Comparison of ENCODE assay signal across 28 cellular contexts in the genomic region with DNA sequence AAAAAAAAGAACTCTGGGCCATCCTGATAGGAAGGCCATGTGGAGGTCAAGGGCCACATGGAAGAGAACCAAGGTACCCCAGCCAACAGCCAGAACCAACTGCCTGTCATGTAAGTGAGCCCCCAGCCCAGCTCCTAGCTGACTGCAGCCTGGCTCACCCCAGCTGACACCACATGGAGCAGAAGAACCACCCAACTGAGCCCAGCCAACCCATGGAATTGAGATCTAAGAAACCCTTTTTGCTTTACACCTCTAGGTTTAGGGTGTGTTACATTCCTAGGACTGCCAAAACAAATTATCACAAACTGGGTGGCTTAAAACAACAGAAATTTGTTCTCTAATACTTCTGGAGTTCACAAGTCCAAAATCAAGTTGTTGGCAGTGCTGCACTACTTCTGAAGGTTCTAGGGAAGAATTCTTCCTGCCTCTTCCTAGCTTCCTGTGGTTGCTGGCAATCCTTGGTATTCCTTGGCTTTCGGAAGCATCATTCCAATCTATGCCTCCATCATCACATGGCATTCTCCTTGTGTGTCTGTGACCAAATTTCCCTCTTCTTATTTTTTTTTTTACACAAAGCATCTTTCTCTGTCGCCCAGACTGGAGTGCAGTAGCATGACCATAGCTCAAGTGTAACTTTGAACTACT. TPM values are rescaled to one million over a fixed set of nuclear protein-coding genes. Genes with fewer than 3 reads are reported as not detected.
DNase-seq lines count a peak whose midpoint lies in the region; ATAC-seq, FAIRE-seq and TF ChIP-seq lines count a peak whose summit lies in the region.
"Had no signal": no experiment of that assay in that cellular context is flagged by ENCODE, and none has a peak within 500 bp of the region (broad histone marks: within the 10 kb centered on the region; RNA-seq: fewer than 3 reads in every experiment).

No MANE protein-coding gene starts in this region.

- no peaks in the 10 kb centered on the region for H3K9me3 ChIP-seq in HEK293 (ENCODE audit: control insufficient read depth, insufficient read depth, low read depth, low read length)
- no peaks in the 10 kb centered on the region; a peak in 1 of 4 replicates for H3K9me3 ChIP-seq in H1 (ENCODE audit: insufficient read depth in 2 of 2, low read depth in 1 of 2, low read length in 1 of 2)
- H3K9me3 ChIP-seq in PC-9 (ENCODE audit: insufficient read depth, low read depth): peaks cover 3% of the 10 kb centered on the region; the same call in 1 of the 2 replicates
- no peaks in the 10 kb centered on the region for H3K9me3 ChIP-seq in neuronal stem cell (replicated peaks in 1 of 2; ENCODE audit: control insufficient read depth in 2 of 2, insufficient read depth in 1 of 2, low read depth in 1 of 2, low read length in 2 of 2)
- H3K9me3 ChIP-seq: colonic mucosa, SJCRH30 had no signal

- H3K4me2 ChIP-seq in H1 (ENCODE audit: insufficient read depth in 1 of 2, low read depth in 2 of 2, low read length in 2 of 2): no peak overlapping the region
- H3K4me2 ChIP-seq in PC-9: no peak overlapping the region
- no peak overlapping the region for H3K4me2 ChIP-seq in neuronal stem cell (ENCODE audit: insufficient read depth, low read length, poor library complexity, severe bottlenecking)
- H3K4me2 ChIP-seq: neural progenitor cell had no signal

- POLR2A ChIA-PET in HEK293 (lab: Yijun Ruan, JAX) (interaction anchor here (0.7 kb wide), 1 partner anchor 288 kb away, joined by 10 read pairs; no protein-coding TSS in a partner anchor), H1 (lab: Charles Lee; ENCODE audit: partially characterized antibody) (interaction anchor here (0.7 kb wide), 1 partner anchor 7 kb away, joined by 3 read pairs; no protein-coding TSS in a partner anchor), PC-9 (lab: Charles Lee; ENCODE audit: unreplicated experiment) (no interaction called here)

- whole genome bisulfite sequencing in H1 (ENCODE audit: extremely low coverage in 1 of 2, insufficient coverage in 1 of 2, insufficient read length in 1 of 2, insufficient replicate concordance in 2 of 2, low coverage in 1 of 2, low lambda C conversion rate in 2 of 2, missing lambda C conversion rate in 1 of 2), 2 experiments: 96% methylated on average over 2 of the region's 2 CpGs; no CpG with 5 or more reads in 1 of the 2 experiments
- no CpG with 5 or more reads among the region's 2 CpGs for WGBS in neuronal stem cell (ENCODE audit: extremely low coverage in 2 of 2, insufficient read length in 2 of 2, insufficient replicate concordance in 1 of 2), 2 donors

- no peaks in the 10 kb centered on the region for H3K23me2 ChIP-seq in H1 (ENCODE audit: low read depth, low read length)

- H3K4ac ChIP-seq in H1 (replicated peaks; ENCODE audit: insufficient read length, low read depth, low read length): no peak overlapping the region
- H3K4ac ChIP-seq in neuronal stem cell (ENCODE audit: low read length): no peak overlapping the region

- H2BK15ac ChIP-seq in H1 (ENCODE audit: low read length): peak overlapping the region; percentile 61; the same call in 1 of the 2 replicates
- no peak overlapping the region for H2BK15ac ChIP-seq in neuronal stem cell (ENCODE audit: low read length)

- no peaks in the 10 kb centered on the region for H3K4me1 ChIP-seq in HEK293 (ENCODE audit: control insufficient read depth, insufficient read depth, low read length)
- H3K4me1 ChIP-seq in H1 (replicated peaks in 1 of 4; ENCODE audit: control insufficient read depth in 3 of 4, insufficient read depth in 4 of 4, low read length in 3 of 4): peaks cover 0 to 3% (median 0%) of the 10 kb centered on the region in 4 experiments; a peak in 1 of 7 replicates
- peaks cover 42% of the 10 kb centered on the region for H3K4me1 ChIP-seq in PC-9 (replicated peaks; ENCODE audit: insufficient read depth)
- H3K4me1 ChIP-seq in neuronal stem cell (ENCODE audit: control insufficient read depth in 2 of 2, insufficient read depth in 1 of 2, low read depth in 1 of 2, low read length in 2 of 2): peaks cover 0 to 2% of the 10 kb centered on the region in 2 donors
- H3K4me1 ChIP-seq: neural progenitor cell, parathyroid adenoma had no signal

- DNase-seq in H1 (ENCODE audit: low read depth in 1 of 2, low spot score in 2 of 2) (no peak), PC-9 (no peak), neuronal stem cell (ENCODE audit: low spot score) (no peak)
- DNase-seq: activated CD4-positive, alpha-beta memory T cell treated with anti-CD3 and anti-CD28 coated beads for 36 hours; activated CD4-positive, alpha-beta T cell treated with anti-CD3 and anti-CD28 coated beads for 1 hour; activated naive CD8-positive, alpha-beta T cell treated with anti-CD3 and anti-CD28 coated beads, Interleukin-2, amount 50 U/mL, for 24 hours; activated T-cell treated with anti-CD3 and anti-CD28 coated beads, Interleukin-2, amount 50 U/mL, for 72 hours; CD4-positive, CD25-positive, alpha-beta regulatory T cell; colonic mucosa; effector CD4-positive, alpha-beta T cell; H9; left lung; NCI-H1048; NCI-H2107; NCI-H446; NCI-H774; SJCRH30; small intestine; stimulated activated naive B cell treated with anti-CD40 and anti-IgM and Interleukin-4, amounts not matched to agents 10 μg/mL and 1 μg/mL and 100 μg/mL, for 72 hours; substantia nigra had no signal

- H3K4me3 ChIP-seq in HEK293 (ENCODE audit: low read depth, low read length) (no peak overlapping the region), H1 (ENCODE audit: extremely low read depth in 1 of 4, insufficient read depth in 2 of 4, low read depth in 3 of 4, low read length in 4 of 4) (no peak overlapping the region), PC-9 (no peak overlapping the region), neuronal stem cell (ENCODE audit: low read length in 2 of 2) (no peak overlapping the region)
- H3K4me3 ChIP-seq: colonic mucosa, GM12878, left lung, neural progenitor cell, SJCRH30 had no signal

- intact Hi-C loops in PC-9 (cut with micrococcal nuclease; ENCODE audit: unreplicated experiment): loop anchor here (5.0 kb wide), 1 partner anchor 137 kb away; a partner anchor contains a TSS

- no peak for TF ChIP-seq POLR2A in H1 (IDR thresholded peaks at IDR 0.05; ENCODE audit: control extremely low read depth in 1 of 2, low read depth in 2 of 2, low read length in 2 of 2)

- H3K9ac ChIP-seq in H1 (replicated peaks in 1 of 4; ENCODE audit: extremely low read depth in 1 of 4, low read depth in 3 of 4, low read length in 3 of 4) (no peak overlapping the region), neuronal stem cell (ENCODE audit: low read depth, low read length, poor library complexity) (no peak overlapping the region)
- H3K9ac ChIP-seq: neural progenitor cell, parathyroid adenoma had no signal

- H4K20me1 ChIP-seq in H1 (replicated peaks in 1 of 2; ENCODE audit: control insufficient read depth in 1 of 2, insufficient read depth in 2 of 2, low read length in 2 of 2) (no peaks in the 10 kb centered on the region), PC-9 (ENCODE audit: insufficient read depth) (no peaks in the 10 kb centered on the region)

- H3K18ac ChIP-seq in H1 (ENCODE audit: extremely low read depth, low read length) (no peak overlapping the region), neuronal stem cell (ENCODE audit: low read length) (no peak overlapping the region)

- no peak overlapping the region for H4K8ac ChIP-seq in H1 (ENCODE audit: extremely low read depth, insufficient read depth, low read length)
- H4K8ac ChIP-seq in neuronal stem cell (ENCODE audit: low read depth, low read length): no peak overlapping the region

- H2AK5ac ChIP-seq in H1 (ENCODE audit: low read depth, low read length) (no peak overlapping the region), neuronal stem cell (ENCODE audit: low read depth, low read length) (no peak overlapping the region)

- ATAC-seq in GM21723 (IDR thresholded peaks at IDR 0.05; ENCODE audit: unreplicated experiment): no peak
- ATAC-seq: activated naive CD8-positive, alpha-beta T cell treated with anti-CD3 and anti-CD28 coated beads, Interleukin-2, amount 50 U/mL, for 24 hours; activated T-cell treated with anti-CD3 and anti-CD28 coated beads, Interleukin-2, amount 50 U/mL, for 72 hours; GM12878; left lung; stimulated activated naive B cell treated with anti-CD40 and anti-IgM and Interleukin-4, amounts not matched to agents 10 μg/mL and 1 μg/mL and 100 μg/mL, for 72 hours had no signal

- no peak overlapping the region for H4K5ac ChIP-seq in H1 (ENCODE audit: insufficient read length, low read depth, low read length)

- no peak overlapping the region for H3K27ac ChIP-seq in HEK293 (ENCODE audit: extremely low read depth, low read depth, low read length)
- H3K27ac ChIP-seq in H1 (ENCODE audit: low read depth, low read length): no peak overlapping the region
- no peak overlapping the region for H3K27ac ChIP-seq in PC-9
- H3K27ac ChIP-seq in neuronal stem cell (replicated peaks; ENCODE audit: low read length): no peak overlapping the region
- H3K27ac ChIP-seq: colonic mucosa, left lung, neural progenitor cell, parathyroid adenoma, SJCRH30 had no signal

- H2BK120ac ChIP-seq in H1 (replicated peaks; ENCODE audit: low read depth, low read length): no peak overlapping the region
- H2BK120ac ChIP-seq in neuronal stem cell (ENCODE audit: low read depth, low read length): no peak overlapping the region

- H3K79me2 ChIP-seq in H1 (ENCODE audit: control insufficient read depth in 1 of 2, insufficient read depth in 2 of 2, low read length in 2 of 2): no peaks in the 10 kb centered on the region
- no peaks in the 10 kb centered on the region for H3K79me2 ChIP-seq in PC-9 (ENCODE audit: low read depth)
- H3K79me2 ChIP-seq: parathyroid adenoma had no signal

- TF ChIP-seq RAD21 in H1 (IDR thresholded peaks at IDR 0.05 in 1 of 2, conservative IDR thresholded peaks at IDR 0.05 in 1 of 2; ENCODE audit: low read depth in 2 of 2, low read length in 2 of 2): no peak

- H3K9me2 ChIP-seq in PC-9 (ENCODE audit: insufficient read depth): no peaks in the 10 kb centered on the region

- H3K36me3 ChIP-seq in HEK293 (ENCODE audit: control insufficient read depth in 2 of 2, insufficient read depth in 1 of 2, low read length in 2 of 2) (no peaks in the 10 kb centered on the region), H1 (ENCODE audit: control insufficient read depth in 2 of 4, insufficient read depth in 4 of 4, low read length in 3 of 4) (no peaks in the 10 kb centered on the region), PC-9 (ENCODE audit: low read depth) (no peaks in the 10 kb centered on the region), neuronal stem cell (replicated peaks in 1 of 2; ENCODE audit: control insufficient read depth in 2 of 2, insufficient read depth in 2 of 2, low read length in 2 of 2) (no peaks in the 10 kb centered on the region)
- H3K36me3 ChIP-seq: colonic mucosa, left lung, neural progenitor cell, SJCRH30 had no signal

- H2BK5ac ChIP-seq in H1 (ENCODE audit: low read depth, low read length) (no peak overlapping the region), neuronal stem cell (ENCODE audit: low read length) (no peak overlapping the region)

- H3K23ac ChIP-seq in H1 (ENCODE audit: insufficient read length): no peak overlapping the region
- H3K23ac ChIP-seq in neuronal stem cell (ENCODE audit: low read depth, low read length, poor library complexity): no peak overlapping the region

- no peak overlapping the region for H2BK20ac ChIP-seq in H1 (ENCODE audit: low read length)

- TF ChIP-seq CTCF in HEK293 (tag by site-specific recombination; IDR thresholded peaks at IDR 0.05) (no peak), H1 (IDR thresholded peaks at IDR 0.05; ENCODE audit: control extremely low read depth in 1 of 3, insufficient read depth in 1 of 3, low read depth in 1 of 3, low read length in 3 of 3) (no peak), PC-9 (conservative IDR thresholded peaks at IDR 0.05) (no peak)

- no peaks in the 10 kb centered on the region for H3K27me3 ChIP-seq in H1 (replicated peaks in 1 of 4; ENCODE audit: control insufficient read depth in 3 of 4, extremely low read depth in 1 of 4, insufficient read depth in 3 of 4, low read length in 3 of 4)
- no peaks in the 10 kb centered on the region for H3K27me3 ChIP-seq in PC-9 (ENCODE audit: insufficient read depth, low read depth)
- peaks cover 0 to 3% (median 0%) of the 10 kb centered on the region in 3 experiments for H3K27me3 ChIP-seq in neuronal stem cell (ENCODE audit: control insufficient read depth in 3 of 3, insufficient read depth in 3 of 3, low read depth in 1 of 3, low read length in 3 of 3)
- H3K27me3 ChIP-seq: colonic mucosa, neural progenitor cell, SJCRH30 had no signal

- no peak overlapping the region for H2AFZ ChIP-seq in H1 (ENCODE audit: low read length)
- no peak overlapping the region for H2AFZ ChIP-seq in PC-9
- no peak overlapping the region for H2AFZ ChIP-seq in neuronal stem cell (ENCODE audit: low read length)
- H2AFZ ChIP-seq: neural progenitor cell, parathyroid adenoma had no signal

- CTCF ChIA-PET in HEK293 (lab: Yijun Ruan, JAX): interaction anchor here (0.6 to 1.1 kb wide), 2 partner anchors 7 to 230 kb away, joined by 3 to 5 read pairs; no protein-coding TSS in a partner anchor
- CTCF ChIA-PET in H1 (lab: Charles Lee; ENCODE audit: partially characterized antibody): interaction anchor here (0.6 to 1.3 kb wide), 4 partner anchors 13 to 1649 kb away, joined by 3 to 4 read pairs (median 3); no protein-coding TSS in a partner anchor
- CTCF ChIA-PET in PC-9 (lab: Charles Lee): no interaction called here

- H3K79me1 ChIP-seq in H1 (ENCODE audit: low read depth, low read length) (no peaks in the 10 kb centered on the region), neuronal stem cell (ENCODE audit: low read depth, low read length) (no peaks in the 10 kb centered on the region)

- peaks cover 48% of the 10 kb centered on the region for H3F3A ChIP-seq in PC-9 (ENCODE audit: insufficient read depth, low read depth)

- no TSS peak for BruUV-seq in PC-9 (replicated peaks; lab: Mats Ljungman, UMichigan)

- no peak for FAIRE-seq in H1 (lab: Jason Lieb, UNC)
- FAIRE-seq: GM12878, islet of Langerhans, RCC 7860, small intestine had no signal

- H4K91ac ChIP-seq in H1 (replicated peaks; ENCODE audit: insufficient read length, low read length) (no peak overlapping the region), neuronal stem cell (ENCODE audit: low read depth, low read length, poor library complexity) (no peak overlapping the region)

- TF ChIP-seq EP300 in H1 (IDR thresholded peaks at IDR 0.05; ENCODE audit: borderline replicate concordance in 1 of 2, low read depth in 2 of 2, low read length in 2 of 2): no peak

- no peak overlapping the region for H2BK12ac ChIP-seq in H1 (ENCODE audit: low read depth, low read length)
- no peak overlapping the region for H2BK12ac ChIP-seq in neuronal stem cell (ENCODE audit: low read length)

- H3K56ac ChIP-seq in H1 (replicated peaks; ENCODE audit: insufficient read length, low read depth, low read length): no peak overlapping the region

- no peak overlapping the region for H3K14ac ChIP-seq in H1 (ENCODE audit: insufficient read length)
- H3K14ac ChIP-seq in neuronal stem cell (ENCODE audit: low read length): no peak overlapping the region

RNA-seq across cellular contexts. Expression of a gene that starts 4.4 kb away (rescaled TPM):
- 0.91 and 1.2 TPM in 2 replicates for total RNA-seq in H1 (2021; fragmentation: NEBNext Ultra II Directional; extraction: Animal tissue kit (Norgen Biotek cat#: 25700))
- polyA plus RNA-seq in H1 (2011; rRNA removed): 0.97 and 1.6 TPM in 2 replicates
- 0.79 TPM for polyA plus RNA-seq in H1 (2011; cell fraction: cytosol; rRNA removed)
- polyA plus RNA-seq in H1 (2011; cell fraction: nucleus; rRNA removed): 1.2 TPM
- polyA plus RNA-seq in H1 (2012, experiment 1 of 2): 0.30 to 0.62 TPM (median 0.58 TPM) in 4 replicates
- polyA plus RNA-seq in H1 (2012, experiment 2 of 2): 0.77 TPM
- polyA plus RNA-seq in H1 (2013, experiment 1 of 2): 0.28 TPM
- 0.22 TPM for polyA plus RNA-seq in H1 (2013, experiment 2 of 2)
- 0.39 and 0.44 TPM in 2 replicates for polyA minus RNA-seq in H1 (2011; rRNA and poly(A)+ RNA removed)
- not detected for polyA minus RNA-seq in H1 (2011; cell fraction: cytosol; rRNA and poly(A)+ RNA removed)
- 0.90 TPM for polyA minus RNA-seq in H1 (2011; cell fraction: nucleus; rRNA and poly(A)+ RNA removed)
- not detected in 2 replicates for total RNA-seq in PC-9 (2021)
- polyA plus RNA-seq in neuronal stem cell (2013, experiment 1 of 2): not detected
- polyA plus RNA-seq in neuronal stem cell (2013, experiment 2 of 2): not detected
- total RNA-seq: activated CD4-positive, alpha-beta memory T cell treated with anti-CD3 and anti-CD28 coated beads for 36 hours; activated T-cell treated with anti-CD3 and anti-CD28 coated beads, Interleukin-2, amount 50 U/mL, for 72 hours; cardiac septum; CD4-positive, CD25-positive, alpha-beta regulatory T cell; GM12878; H9; left lung; SJCRH30 had no signal
- polyA plus RNA-seq: CD4-positive, CD25-positive, alpha-beta regulatory T cell; GM12878 had no signal

RNA-seq across cellular contexts. Expression of a gene that starts 21.3 kb away (rescaled TPM):
- 27.2 and 27.5 TPM in 2 replicates for total RNA-seq in H1 (2021; fragmentation: NEBNext Ultra II Directional; extraction: Animal tissue kit (Norgen Biotek cat#: 25700))
- 11.5 and 22.5 TPM in 2 replicates for polyA plus RNA-seq in H1 (2011; rRNA removed)
- polyA plus RNA-seq in H1 (2011; cell fraction: cytosol; rRNA removed): 13.7 TPM
- 62.5 TPM for polyA plus RNA-seq in H1 (2011; cell fraction: nucleus; rRNA removed)
- polyA plus RNA-seq in H1 (2012, experiment 1 of 2): 13.1 to 20.2 TPM (median 19.2 TPM) in 4 replicates
- polyA plus RNA-seq in H1 (2012, experiment 2 of 2): 21.5 TPM
- 6.5 TPM for polyA plus RNA-seq in H1 (2013, experiment 1 of 2)
- polyA plus RNA-seq in H1 (2013, experiment 2 of 2): 5.8 TPM
- polyA minus RNA-seq in H1 (2011; rRNA and poly(A)+ RNA removed): 8.1 and 13.0 TPM in 2 replicates
- polyA minus RNA-seq in H1 (2011; cell fraction: cytosol; rRNA and poly(A)+ RNA removed): 9.8 TPM
- 22.3 TPM for polyA minus RNA-seq in H1 (2011; cell fraction: nucleus; rRNA and poly(A)+ RNA removed)
- 34.9 and 38.9 TPM in 2 replicates for total RNA-seq in PC-9 (2021)
- polyA plus RNA-seq in neuronal stem cell (2013, experiment 1 of 2): 6.1 TPM
- polyA plus RNA-seq in neuronal stem cell (2013, experiment 2 of 2): 5.8 TPM

RNA-seq across cellular contexts. Expression of a gene that starts 43.5 kb away (rescaled TPM):
- total RNA-seq in H1 (2021; fragmentation: NEBNext Ultra II Directional; extraction: Animal tissue kit (Norgen Biotek cat#: 25700)): 2.8 and 3.3 TPM in 2 replicates
- 1.4 and 1.9 TPM in 2 replicates for polyA plus RNA-seq in H1 (2011; rRNA removed)
- polyA plus RNA-seq in H1 (2011; cell fraction: cytosol; rRNA removed): 2.3 TPM
- polyA plus RNA-seq in H1 (2011; cell fraction: nucleus; rRNA removed): 3.6 TPM
- 1.5 to 3.5 TPM (median 2.3 TPM) in 4 replicates for polyA plus RNA-seq in H1 (2012, experiment 1 of 2)
- 1.3 TPM for polyA plus RNA-seq in H1 (2012, experiment 2 of 2)
- polyA plus RNA-seq in H1 (2013, experiment 1 of 2): 1.9 TPM
- 1.7 TPM for polyA plus RNA-seq in H1 (2013, experiment 2 of 2)
- polyA minus RNA-seq in H1 (2011; rRNA and poly(A)+ RNA removed): 1.7 and 2.9 TPM in 2 replicates
- polyA minus RNA-seq in H1 (2011; cell fraction: cytosol; rRNA and poly(A)+ RNA removed): 2.6 TPM
- 3.4 TPM for polyA minus RNA-seq in H1 (2011; cell fraction: nucleus; rRNA and poly(A)+ RNA removed)
- total RNA-seq in PC-9 (2021): 11.1 and 12.3 TPM in 2 replicates
- 0.33 TPM for polyA plus RNA-seq in neuronal stem cell (2013, experiment 1 of 2)
- 0.33 TPM for polyA plus RNA-seq in neuronal stem cell (2013, experiment 2 of 2)
- total RNA-seq: activated CD4-positive, alpha-beta memory T cell treated with anti-CD3 and anti-CD28 coated beads for 36 hours; activated T-cell treated with anti-CD3 and anti-CD28 coated beads, Interleukin-2, amount 50 U/mL, for 72 hours; CD4-positive, CD25-positive, alpha-beta regulatory T cell had no signal
- polyA plus RNA-seq: CD4-positive, CD25-positive, alpha-beta regulatory T cell had no signal
